ENCODE assay signal across 15 cellular contexts in the genomic region with DNA sequence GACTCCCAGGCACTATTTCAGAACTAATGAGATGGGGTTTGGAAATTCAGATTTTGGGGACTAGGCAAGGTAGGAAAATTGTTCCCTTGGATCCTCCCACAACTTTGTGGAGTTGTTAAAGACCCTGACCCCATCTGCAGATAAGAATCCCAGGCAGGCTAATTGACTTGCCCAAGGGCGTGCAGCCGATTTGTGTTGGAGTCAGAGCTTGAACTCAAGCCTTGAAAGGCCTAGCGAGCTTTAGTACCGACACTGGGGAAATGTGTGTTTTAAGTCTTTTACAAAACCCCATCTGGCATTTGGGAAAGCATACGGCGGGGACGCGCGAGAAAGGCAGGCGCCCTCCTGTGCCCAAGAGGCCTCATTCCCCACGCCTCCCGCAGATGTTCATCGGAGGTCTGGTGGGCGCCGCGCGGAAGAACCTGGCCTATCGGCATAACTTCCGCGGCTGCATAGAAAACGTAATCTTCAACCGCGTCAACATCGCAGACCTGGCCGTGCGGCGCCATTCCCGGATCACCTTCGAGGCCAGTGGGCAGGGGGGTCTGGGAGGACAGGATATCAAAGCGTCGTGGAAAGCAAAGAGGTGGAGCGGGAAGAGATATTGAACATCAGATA. TPM values are rescaled to one million over a fixed set of nuclear protein-coding genes. Genes with fewer than 3 reads are reported as not detected.
DNase-seq lines count a peak whose midpoint lies in the region; ATAC-seq, FAIRE-seq and TF ChIP-seq lines count a peak whose summit lies in the region.
"Had no signal": no experiment of that assay in that cellular context is flagged by ENCODE, and none has a peak within 500 bp of the region (broad histone marks: within the 10 kb centered on the region; RNA-seq: fewer than 3 reads in every experiment).

No MANE protein-coding gene starts in this region.

- DNase-seq in NCI-H524 (lab: John Stamatoyannopoulos, UW) (peak; percentile 14 to 65), NCI-H524 treated with DMSO at 0.1 percent for 48 hours (lab: John Stamatoyannopoulos, UW) (no peak), K562 (ENCODE audit: extremely low read depth in 1 of 4, low spot score in 3 of 4) (no peak), nephron progenitor cell (no peak), sigmoid colon (no peak)
- DNase-seq: CD8-positive, alpha-beta memory T cell; KG1; NCI-H1048; NCI-H345; Right ventricle myocardium superior had no signal

- peaks cover 4% of the 10 kb centered on the region for H3K27me3 Mint-ChIP-seq in nephron progenitor cell (ENCODE audit: low read depth, poor library complexity)

- TF ChIP-seq CTCF in K562 (IDR thresholded peaks at IDR 0.05 in 2 of 3, conservative IDR thresholded peaks at IDR 0.05 in 1 of 3; ENCODE audit: insufficient read depth in 2 of 3, low read depth in 1 of 3, low read length in 3 of 3) (no peak), nephron progenitor cell (IDR thresholded peaks at IDR 0.05) (no peak), sigmoid colon (IDR thresholded peaks at IDR 0.05) (no peak)

- POLR2A ChIA-PET in K562 (lab: Yijun Ruan, JAX): interaction anchor here (1.2 kb wide), 1 partner anchor 22 kb away, joined by 3 read pairs; no protein-coding TSS in a partner anchor

- 92% methylated on average over 23 of the region's 32 CpGs for WGBS in K562 (ENCODE audit: insufficient coverage, low coverage, missing lambda C conversion rate)
- 54 to 67% methylated on average over 32 of the region's 32 CpGs for WGBS in sigmoid colon, 2 donors

- H3K27ac ChIP-seq in K562 (ENCODE audit: extremely low read depth, low read depth, low read length) (no peak overlapping the region), sigmoid colon (no peak overlapping the region)
- H3K27ac ChIP-seq: 22Rv1, BLaER1, HL-60 had no signal

- H3K36me3 ChIP-seq in K562 (ENCODE audit: control insufficient read depth, insufficient read depth, low read length) (no peaks in the 10 kb centered on the region), sigmoid colon (peaks cover 0 to 65% (median 13%) of the 10 kb centered on the region in 4 donors)

- no peak for FAIRE-seq in K562 (lab: Jason Lieb, UNC)

- no peak for ATAC-seq in K562
- ATAC-seq in GM21737 (IDR thresholded peaks at IDR 0.05; ENCODE audit: unreplicated experiment): no peak
- ATAC-seq: Panc1 had no signal

- no peaks in the 10 kb centered on the region for H3K9me1 ChIP-seq in K562 (ENCODE audit: control insufficient read depth, insufficient read depth, low read length)

- H3K4me3 Mint-ChIP-seq in nephron progenitor cell: no peak overlapping the region
- H3K4me3 Mint-ChIP-seq: CD8-positive, alpha-beta memory T cell had no signal

- H3K4me1 ChIP-seq in K562 (replicated peaks in 1 of 2; ENCODE audit: control insufficient read depth in 2 of 2, insufficient read depth in 2 of 2, low read length in 2 of 2): peaks cover 0 to 56% of the 10 kb centered on the region in 2 experiments; a peak in 3 of 5 replicates
- H3K4me1 ChIP-seq in sigmoid colon: peaks cover 0 to 32% (median 26%) of the 10 kb centered on the region in 4 donors

- TF ChIP-seq RAD21 in K562 (CRISPR knock-in tag; conservative IDR thresholded peaks at IDR 0.05 in 1 of 2, IDR thresholded peaks at IDR 0.05 in 1 of 2): no peak

- H3K4me1 Mint-ChIP-seq in nephron progenitor cell: peaks cover 69% of the 10 kb centered on the region

- H4K20me1 ChIP-seq in K562 (replicated peaks; ENCODE audit: control insufficient read depth, insufficient read depth, low read length): no peaks in the 10 kb centered on the region

- TF ChIP-seq POLR2A in K562 (conservative IDR thresholded peaks at IDR 0.05) (no peak), sigmoid colon (IDR thresholded peaks at IDR 0.05) (no peak)

- TF ChIP-seq EP300 in K562 (IDR thresholded peaks at IDR 0.05; ENCODE audit: low read length): no peak
- TF ChIP-seq EP300 in sigmoid colon (IDR thresholded peaks at IDR 0.05): no peak

- CTCF ChIA-PET in K562 (lab: Yijun Ruan, JAX; ENCODE audit: low intra/inter-chr PET ratio): no interaction called here

- in situ Hi-C loops in K562 (cut with MboI): no loop called here

- no peak overlapping the region for H3K9ac ChIP-seq in K562 (ENCODE audit: insufficient read depth in 1 of 2, low read depth in 2 of 2, low read length in 2 of 2)
- H3K9ac ChIP-seq: BLaER1 had no signal

- H3K36me3 Mint-ChIP-seq in nephron progenitor cell (ENCODE audit: low read depth): peaks cover 58% of the 10 kb centered on the region
- H3K36me3 Mint-ChIP-seq: CD8-positive, alpha-beta memory T cell had no signal

- intact Hi-C loops in K562 (cut with micrococcal nuclease) (no loop called here), sigmoid colon (cut with DNase I) (no loop called here)

- H3K9me3 ChIP-seq in K562 (replicated peaks; ENCODE audit: control insufficient read depth, insufficient read depth, low read depth, low read length) (no peaks in the 10 kb centered on the region), sigmoid colon (no peaks in the 10 kb centered on the region)
- H3K9me3 ChIP-seq: BLaER1 had no signal

- peak overlapping the region; percentile 72 for H3K27ac Mint-ChIP-seq in nephron progenitor cell

- H3K27me3 ChIP-seq in K562 (ENCODE audit: control insufficient read depth in 2 of 2, insufficient read depth in 2 of 2, low read length in 2 of 2) (no peaks in the 10 kb centered on the region), sigmoid colon (no peaks in the 10 kb centered on the region)

- no peak overlapping the region for H3K4me2 ChIP-seq in K562 (ENCODE audit: insufficient read depth, low read length)
- H3K4me2 ChIP-seq: BLaER1 had no signal

- no TSS peak for BruUV-seq in K562 (replicated peaks; lab: Mats Ljungman, UMichigan)

- H3K9me3 Mint-ChIP-seq in nephron progenitor cell: no peaks in the 10 kb centered on the region
- H3K9me3 Mint-ChIP-seq: CD8-positive, alpha-beta memory T cell had no signal

- H3K4me3 ChIP-seq in K562 (no peak overlapping the region), sigmoid colon (no peak overlapping the region)
- H3K4me3 ChIP-seq: BLaER1 had no signal

- no peak overlapping the region for H2AFZ ChIP-seq in K562 (ENCODE audit: low read depth, low read length)

- H3K79me2 ChIP-seq in K562 (ENCODE audit: control insufficient read depth, insufficient read depth, low read length): no peaks in the 10 kb centered on the region

RNA-seq across cellular contexts. Expression of gene CNTNAP1, which starts 4.3 kb away (rescaled TPM):
- total RNA-seq in K562 (2011; cell fraction: chromatin; rRNA removed; ENCODE audit: low replicate concordance): 14.6 and 22.8 TPM in 2 replicates
- 8.8 and 9.7 TPM in 2 replicates for total RNA-seq in K562 (2011; cell fraction: nucleolus; rRNA removed)
- total RNA-seq in K562 (2011; cell fraction: nucleoplasm; rRNA removed): 7.5 and 8.7 TPM in 2 replicates
- total RNA-seq in K562 (2014; rRNA removed): 0.14 and 0.41 TPM in 2 replicates
- total RNA-seq in K562 (2014; rRNA removed; fragmentation: Illumina TruSeq; extraction: Trizol): 0.29 and 0.33 TPM in 2 replicates
- total RNA-seq in K562 (2015; rRNA removed; fragmentation: Illumina TruSeq; extraction: Trizol): 0.38 and 0.62 TPM in 2 replicates
- 1.5 and 1.8 TPM in 2 replicates for total RNA-seq in K562 (2021)
- polyA plus RNA-seq in K562 (2011; rRNA removed): 1.0 and 2.8 TPM in 2 replicates
- polyA plus RNA-seq in K562 (2011; cell fraction: cytosol; rRNA removed): 1.3 and 2.0 TPM in 2 replicates
- polyA plus RNA-seq in K562 (2011; cell fraction: nucleus; rRNA removed): 17.0 and 22.4 TPM in 2 replicates
- polyA plus RNA-seq in K562 (2012): 1.5 and 4.8 TPM in 2 replicates
- 0.89 and 1.4 TPM in 2 replicates for polyA plus RNA-seq in K562 (2014; fragmentation: Illumina TruSeq; extraction: Trizol)
- under 1 TPM; 0.10 to 0.17 TPM for polyA plus RNA-seq in K562 (2014; fragmentation: Nextera tagmentation; extraction: Ambion mirVana)
- polyA plus RNA-seq in K562 (2014; rRNA removed): 1.6 and 1.8 TPM in 2 replicates
- 0.35 and 0.45 TPM in 2 replicates for polyA minus RNA-seq in K562 (2011; rRNA and poly(A)+ RNA removed)
- polyA minus RNA-seq in K562 (2011; cell fraction: cytosol; rRNA and poly(A)+ RNA removed): 0.19 and 0.36 TPM in 2 replicates
- polyA minus RNA-seq in K562 (2011; cell fraction: nucleus; rRNA and poly(A)+ RNA removed): 1.8 and 3.6 TPM in 2 replicates
- 10 to 100 TPM in 3 of 4 donors, 1 to 10 TPM in 1; 7.4 to 46.8 (median 14.9) TPM for total RNA-seq in sigmoid colon
- polyA plus RNA-seq in sigmoid colon: 1 to 10 TPM in 1 of 3 donors, under 1 TPM in 2; under 0.01 to 7.7 (median 0.23) TPM

RNA-seq across cellular contexts. Expression of gene CCR10, which starts 5.0 kb away (rescaled TPM):
- 0.77 and 2.7 TPM in 2 replicates for total RNA-seq in K562 (2011; cell fraction: chromatin; rRNA removed; ENCODE audit: low replicate concordance)
- 4.5 TPM in 2 replicates for total RNA-seq in K562 (2011; cell fraction: nucleolus; rRNA removed)
- 1.8 and 2.3 TPM in 2 replicates for total RNA-seq in K562 (2011; cell fraction: nucleoplasm; rRNA removed)
- 2.5 and 3.6 TPM in 2 replicates for total RNA-seq in K562 (2014; rRNA removed)
- 0.18 and 0.19 TPM in 2 replicates for total RNA-seq in K562 (2014; rRNA removed; fragmentation: Illumina TruSeq; extraction: Trizol)
- total RNA-seq in K562 (2015; rRNA removed; fragmentation: Illumina TruSeq; extraction: Trizol): 0.58 and 0.68 TPM in 2 replicates
- 4.0 and 4.8 TPM in 2 replicates for total RNA-seq in K562 (2021)
- 0.82 and 3.6 TPM in 2 replicates for polyA plus RNA-seq in K562 (2011; rRNA removed)
- polyA plus RNA-seq in K562 (2011; cell fraction: cytosol; rRNA removed): 6.0 and 7.2 TPM in 2 replicates
- 7.7 and 10.7 TPM in 2 replicates for polyA plus RNA-seq in K562 (2011; cell fraction: nucleus; rRNA removed)
- 5.1 and 10.4 TPM in 2 replicates for polyA plus RNA-seq in K562 (2012)
- polyA plus RNA-seq in K562 (2014; fragmentation: Illumina TruSeq; extraction: Trizol): 0.06 and 0.28 TPM in 2 replicates
- not detected for polyA plus RNA-seq in K562 (2014; fragmentation: Nextera tagmentation; extraction: Ambion mirVana)
- 3.6 and 4.3 TPM in 2 replicates for polyA plus RNA-seq in K562 (2014; rRNA removed)
- 0.21 and 0.30 TPM in 2 replicates for polyA minus RNA-seq in K562 (2011; rRNA and poly(A)+ RNA removed)
- polyA minus RNA-seq in K562 (2011; cell fraction: cytosol; rRNA and poly(A)+ RNA removed): 0.86 and 4.7 TPM in 2 replicates
- 1.9 and 5.7 TPM in 2 replicates for polyA minus RNA-seq in K562 (2011; cell fraction: nucleus; rRNA and poly(A)+ RNA removed)
- total RNA-seq in sigmoid colon: 1 to 10 TPM; 2.3 to 9.2 (median 3.5) TPM
- 1 to 10 TPM in 1 of 3 donors, not detected in 2; 1.2 TPM for polyA plus RNA-seq in sigmoid colon

RNA-seq across cellular contexts. Expression of gene PLEKHH3, which starts 9.8 kb away (rescaled TPM):
- total RNA-seq in K562 (2011; cell fraction: chromatin; rRNA removed; ENCODE audit: low replicate concordance): 23.0 and 51.2 TPM in 2 replicates
- 37.7 and 51.7 TPM in 2 replicates for total RNA-seq in K562 (2011; cell fraction: nucleolus; rRNA removed)
- total RNA-seq in K562 (2011; cell fraction: nucleoplasm; rRNA removed): 29.7 and 29.8 TPM in 2 replicates
- total RNA-seq in K562 (2014; rRNA removed): 20.6 and 28.2 TPM in 2 replicates
- 2.0 and 2.6 TPM in 2 replicates for total RNA-seq in K562 (2014; rRNA removed; fragmentation: Illumina TruSeq; extraction: Trizol)
- 7.5 and 7.8 TPM in 2 replicates for total RNA-seq in K562 (2015; rRNA removed; fragmentation: Illumina TruSeq; extraction: Trizol)
- total RNA-seq in K562 (2021): 32.7 and 34.5 TPM in 2 replicates
- 4.3 and 8.0 TPM in 2 replicates for polyA plus RNA-seq in K562 (2011; rRNA removed)
- polyA plus RNA-seq in K562 (2011; cell fraction: cytosol; rRNA removed): 5.6 and 15.6 TPM in 2 replicates
- 24.8 and 51.1 TPM in 2 replicates for polyA plus RNA-seq in K562 (2011; cell fraction: nucleus; rRNA removed)
- 12.5 and 25.8 TPM in 2 replicates for polyA plus RNA-seq in K562 (2012)
- 5.0 and 19.4 TPM in 2 replicates for polyA plus RNA-seq in K562 (2014; fragmentation: Illumina TruSeq; extraction: Trizol)
- polyA plus RNA-seq in K562 (2014; fragmentation: Nextera tagmentation; extraction: Ambion mirVana): under 1 TPM; 0.58 to 0.80 TPM
- 29.0 and 31.0 TPM in 2 replicates for polyA plus RNA-seq in K562 (2014; rRNA removed)
- polyA minus RNA-seq in K562 (2011; rRNA and poly(A)+ RNA removed): 1.3 and 1.9 TPM in 2 replicates
- 6.6 and 8.6 TPM in 2 replicates for polyA minus RNA-seq in K562 (2011; cell fraction: cytosol; rRNA and poly(A)+ RNA removed)
- 7.0 and 12.1 TPM in 2 replicates for polyA minus RNA-seq in K562 (2011; cell fraction: nucleus; rRNA and poly(A)+ RNA removed)
- total RNA-seq in sigmoid colon: 10 to 100 TPM; 12.3 to 25.2 (median 20.1) TPM
- polyA plus RNA-seq in sigmoid colon: 10 to 100 TPM in 1 of 3 donors, 1 to 10 TPM in 2; 4.4 to 14.7 (median 9.6) TPM
- polyA plus RNA-seq: CD8-positive, alpha-beta memory T cell had no signal

RNA-seq across cellular contexts. Expression of gene TUBG2, which starts 27.5 kb away (rescaled TPM):
- total RNA-seq in K562 (2011; cell fraction: chromatin; rRNA removed; ENCODE audit: low replicate concordance): 1.1 TPM in 1 of 2 replicates, not detected in the other
- total RNA-seq in K562 (2011; cell fraction: nucleolus; rRNA removed): 0.39 and 0.83 TPM in 2 replicates
- total RNA-seq in K562 (2011; cell fraction: nucleoplasm; rRNA removed): 0.37 TPM in 1 of 2 replicates, not detected in the other
- total RNA-seq in K562 (2014; rRNA removed) (0.09 and 0.12 TPM in 2 replicates), K562 (2014; rRNA removed; fragmentation: Illumina TruSeq; extraction: Trizol) (not detected in 2 replicates), K562 (2015; rRNA removed; fragmentation: Illumina TruSeq; extraction: Trizol) (0.26 and 0.29 TPM in 2 replicates), K562 (2021) (0.78 and 0.80 TPM in 2 replicates), sigmoid colon (10 to 100 TPM; 28.0 to 57.3 (median 33.6) TPM)
- polyA plus RNA-seq in K562 (2011; rRNA removed) (0.21 and 0.37 TPM in 2 replicates), K562 (2014; fragmentation: Illumina TruSeq; extraction: Trizol) (0.24 and 0.35 TPM in 2 replicates), K562 (2014; fragmentation: Nextera tagmentation; extraction: Ambion mirVana) (under 1 TPM; 0.15 to 0.34 TPM), K562 (2014; rRNA removed) (not detected in 2 replicates), sigmoid colon (1 to 10 TPM; 1.2 to 6.6 (median 4.2) TPM)
- polyA plus RNA-seq in K562 (2011; cell fraction: cytosol; rRNA removed): 0.15 and 0.24 TPM in 2 replicates
- polyA plus RNA-seq in K562 (2011; cell fraction: nucleus; rRNA removed): 0.91 and 2.0 TPM in 2 replicates
- 0.35 and 0.40 TPM in 2 replicates for polyA plus RNA-seq in K562 (2012)
- 0.11 and 0.15 TPM in 2 replicates for polyA minus RNA-seq in K562 (2011; rRNA and poly(A)+ RNA removed)
- 0.86 and 1.6 TPM in 2 replicates for polyA minus RNA-seq in K562 (2011; cell fraction: cytosol; rRNA and poly(A)+ RNA removed)
- 0.33 TPM in 1 of 2 replicates, not detected in the other for polyA minus RNA-seq in K562 (2011; cell fraction: nucleus; rRNA and poly(A)+ RNA removed)

RNA-seq across cellular contexts. Expression of gene EZH1, which starts 58.2 kb away (rescaled TPM):
- total RNA-seq in K562 (2011; cell fraction: chromatin; rRNA removed; ENCODE audit: low replicate concordance): 147 and 238 TPM in 2 replicates
- 68.5 and 79.5 TPM in 2 replicates for total RNA-seq in K562 (2011; cell fraction: nucleolus; rRNA removed)
- 107 and 119 TPM in 2 replicates for total RNA-seq in K562 (2011; cell fraction: nucleoplasm; rRNA removed)
- 14.7 and 20.2 TPM in 2 replicates for total RNA-seq in K562 (2014; rRNA removed)
- 22.7 and 26.3 TPM in 2 replicates for total RNA-seq in K562 (2014; rRNA removed; fragmentation: Illumina TruSeq; extraction: Trizol)
- 16.8 and 17.6 TPM in 2 replicates for total RNA-seq in K562 (2015; rRNA removed; fragmentation: Illumina TruSeq; extraction: Trizol)
- total RNA-seq in K562 (2021): 22.9 and 23.8 TPM in 2 replicates
- 34.7 and 37.3 TPM in 2 replicates for polyA plus RNA-seq in K562 (2011; rRNA removed)
- polyA plus RNA-seq in K562 (2011; cell fraction: cytosol; rRNA removed): 27.0 and 33.9 TPM in 2 replicates
- 75.3 and 116 TPM in 2 replicates for polyA plus RNA-seq in K562 (2011; cell fraction: nucleus; rRNA removed)
- 17.1 and 27.3 TPM in 2 replicates for polyA plus RNA-seq in K562 (2012)
- 34.0 and 39.6 TPM in 2 replicates for polyA plus RNA-seq in K562 (2014; fragmentation: Illumina TruSeq; extraction: Trizol)
- polyA plus RNA-seq in K562 (2014; fragmentation: Nextera tagmentation; extraction: Ambion mirVana): 10 to 100 TPM in 1 of 2 experiments, 1 to 10 TPM in 1; 8.6 to 15.3 TPM
- 36.2 and 40.8 TPM in 2 replicates for polyA plus RNA-seq in K562 (2014; rRNA removed)
- polyA minus RNA-seq in K562 (2011; rRNA and poly(A)+ RNA removed): 53.9 and 55.0 TPM in 2 replicates
- 16.1 and 18.2 TPM in 2 replicates for polyA minus RNA-seq in K562 (2011; cell fraction: cytosol; rRNA and poly(A)+ RNA removed)
- polyA minus RNA-seq in K562 (2011; cell fraction: nucleus; rRNA and poly(A)+ RNA removed): 50.1 and 53.6 TPM in 2 replicates
- 10 to 100 TPM; 41.5 to 68.1 (median 42.3) TPM for total RNA-seq in sigmoid colon
- polyA plus RNA-seq in sigmoid colon: 10 to 100 TPM in 1 of 3 donors, 1 to 10 TPM in 2; 5.3 to 24.1 (median 6.6) TPM

Comparison
In these comparisons a context has a peak if more than half of its experiments do, and no peak if none do; other contexts are left out.
1. DNase-seq: peak in NCI-H524 (2 of 2); none in NCI-H524 treated with DMSO at 0.1 percent for 48 hours (single experiment), K562 (0 of 4), nephron progenitor cell (single experiment) and sigmoid colon (single experiment).